Comparison of ENCODE assay signal across 15 cellular contexts in genomic region chr14:63564318-63564717, GRCh38. TPM values are rescaled to one million over a fixed set of nuclear protein-coding genes. Genes with fewer than 3 reads are reported as not detected.
DNase-seq lines count a peak whose midpoint lies in the region; ATAC-seq and TF ChIP-seq lines count a peak whose summit lies in the region.
"Had no signal": no experiment of that assay in that cellular context is flagged by ENCODE, and none has a peak within 500 bp of the region (broad histone marks: within the 10 kb centered on the region; RNA-seq: fewer than 3 reads in every experiment).

No MANE protein-coding gene starts in this region.

- 0 out of 2 replicates have a peak overlapping the region, but pooled peaks have one; percentile 12 for H3K4me2 ChIP-seq in PC-3 (ENCODE audit: low read length)

- H3K9me2 ChIP-seq in PC-3 (replicated peaks; ENCODE audit: low read length): no peaks in the 10 kb centered on the region

- peaks cover 20% of the 10 kb centered on the region for H3K4me1 ChIP-seq in PC-3 (ENCODE audit: insufficient read depth, low read length)

- H3K9me3 ChIP-seq in PC-3 (ENCODE audit: low read length): no peaks in the 10 kb centered on the region

- intact Hi-C loops in PC-3 (cut with micrococcal nuclease): no loop called here

- no peaks in the 10 kb centered on the region for H4K20me1 ChIP-seq in PC-3 (ENCODE audit: low read length)

- H3K27ac ChIP-seq in PC-3 (ENCODE audit: low read length): peak overlapping the region; percentile 9

- no peaks in the 10 kb centered on the region for H3K27me3 ChIP-seq in PC-3 (ENCODE audit: low read length)

- H3K4me3 ChIP-seq in PC-3 (ENCODE audit: low read length) (no peak overlapping the region), fibroblast of the aortic adventitia (ENCODE audit: low read depth, low read length) (no peak overlapping the region)

- DNase-seq in AG20443 (ENCODE audit: low spot score): peak; percentile 56
- DNase-seq in PC-3: peak; percentile 48
- DNase-seq in fibroblast of the aortic adventitia (ENCODE audit: low read depth): peak; percentile 63
- DNase-seq in myocyte (ENCODE audit: low read depth): peak; percentile 3
- DNase-seq in DMS153 (lab: John Stamatoyannopoulos, UW): no peak
- DNase-seq: activated CD4-positive, alpha-beta T cell treated with anti-CD3 and anti-CD28 coated beads for 1 hour; central memory CD4-positive, alpha-beta T cell; MM.1S; naive B cell; NCI-H2029 treated with DMSO at 0.1 percent for 48 hours; NCI-H69; T-helper 2 cell had no signal

- TF ChIP-seq CTCF in PC-3 (conservative IDR thresholded peaks at IDR 0.05; ENCODE audit: low read depth, low read length) (no peak), fibroblast of the aortic adventitia (IDR thresholded peaks at IDR 0.05; ENCODE audit: insufficient read depth, low read length) (no peak)

- ATAC-seq in PC-3 (peak; percentile 51), GM18858 (IDR thresholded peaks at IDR 0.05; ENCODE audit: unreplicated experiment) (no peak), GM21717 (IDR thresholded peaks at IDR 0.05; ENCODE audit: unreplicated experiment) (no peak), GM21381 (IDR thresholded peaks at IDR 0.05; ENCODE audit: unreplicated experiment) (no peak)

- CTCF ChIA-PET in PC-3 (lab: Charles Lee): no interaction called here

- H3K36me3 ChIP-seq in PC-3 (ENCODE audit: low read depth, low read length): no peaks in the 10 kb centered on the region

- POLR2A ChIA-PET in PC-3 (lab: Charles Lee; ENCODE audit: unreplicated experiment): interaction anchor here (0.6 kb wide), 1 partner anchor 12 kb away, joined by 6 read pairs; no protein-coding TSS in a partner anchor

- no peaks in the 10 kb centered on the region for H3K79me2 ChIP-seq in PC-3 (ENCODE audit: low read length)

- no peak overlapping the region for H3K9ac ChIP-seq in PC-3 (ENCODE audit: low read length)

- H3F3A ChIP-seq in PC-3 (ENCODE audit: low read length, unreplicated experiment): no peaks in the 10 kb centered on the region

- BruUV-seq in PC-3 (replicated peaks; lab: Mats Ljungman, UMichigan): no TSS peak

- H2AFZ ChIP-seq in PC-3 (ENCODE audit: low read length): no peak overlapping the region

RNA-seq across cellular contexts. Expression of gene PPP2R5E, which starts 21.1 kb away (rescaled TPM):
- total RNA-seq in PC-3 (2014; rRNA removed) (17.2 and 26.4 TPM in 2 replicates), fibroblast of the aortic adventitia (ENCODE audit: low replicate concordance) (16.0 and 31.7 TPM in 2 replicates), myocyte (13.7 and 14.5 TPM in 2 replicates)
- 14.4 TPM for polyA plus RNA-seq in myocyte (2012)
